ENCODE assay signal across 25 cellular contexts in the genomic region with DNA sequence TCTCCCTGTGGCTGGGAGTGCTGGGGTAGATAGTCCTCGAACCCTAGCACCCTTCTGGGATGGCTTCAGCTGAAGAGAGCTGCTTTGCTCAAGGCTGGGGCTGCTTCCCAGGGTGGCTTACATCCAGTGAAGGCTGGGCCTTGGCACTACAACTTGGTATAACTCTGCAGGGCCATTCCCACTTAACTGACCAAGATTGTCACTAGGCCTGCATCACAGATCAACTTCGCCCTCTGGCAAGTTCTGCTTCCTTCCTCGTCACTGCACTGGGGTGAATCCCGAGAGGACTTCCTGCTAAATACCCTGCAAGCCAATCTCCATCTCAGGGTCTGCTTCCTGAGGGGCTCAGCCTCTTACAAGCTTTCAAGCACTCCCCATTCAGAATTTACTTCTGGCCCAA.
DNase-seq lines count a peak whose midpoint lies in the region; ATAC-seq, FAIRE-seq and TF ChIP-seq lines count a peak whose summit lies in the region.
"Had no signal": no experiment of that assay in that cellular context is flagged by ENCODE, and none has a peak within 500 bp of the region (broad histone marks: within the 10 kb centered on the region; RNA-seq: fewer than 3 reads in every experiment).

No MANE protein-coding gene starts in this region.

- H4K20me1 ChIP-seq in HepG2 (ENCODE audit: insufficient read depth, low read length), result peaks cover 4% of the 10 kb centered on the region; the same call in 1 of the 2 replicates

- H3K4me1 ChIP-seq in right lobe of liver, result peaks cover 0 to 11% (median 0%) of the 10 kb centered on the region in 4 donors
- H3K4me1 ChIP-seq in HepG2 (ENCODE audit: insufficient read depth, low read length), result peaks cover 17% of the 10 kb centered on the region
- peaks cover 0 to 24% of the 10 kb centered on the region in 2 donors for H3K4me1 ChIP-seq in left lung
- peaks cover 10% of the 10 kb centered on the region for H3K4me1 ChIP-seq in HAP-1
- H3K4me1 ChIP-seq: breast epithelium, colonic mucosa had no signal

- no peak overlapping the region for H3K4me3 ChIP-seq in right lobe of liver
- no peak overlapping the region for H3K4me3 ChIP-seq in HepG2 (replicated peaks in 1 of 3; ENCODE audit: insufficient read depth in 1 of 3, low read depth in 2 of 3, low read length in 3 of 3)
- no peak overlapping the region for H3K4me3 ChIP-seq in dorsolateral prefrontal cortex
- H3K4me3 ChIP-seq in left lung, result no peak overlapping the region
- H3K4me3 ChIP-seq in HAP-1, result no peak overlapping the region
- H3K4me3 ChIP-seq: breast epithelium, colonic mucosa, transverse colon had no signal

- ATAC-seq in right lobe of liver, result peak; percentile 40 to 61 (median 54)
- no peak for ATAC-seq in HepG2
- ATAC-seq in left lung, result peak; percentile 22
- ATAC-seq in GM19455 (IDR thresholded peaks at IDR 0.05; ENCODE audit: unreplicated experiment), result no peak
- ATAC-seq: effector memory CD8-positive, alpha-beta T cell; esophagus mucosa; natural killer cell treated with Interleukin-12 subunit alpha and Interleukin-12 subunit beta and Interleukin-15 and Interleukin-18, amount 100 ng/mL, for 72 hours had no signal

- peaks cover 9% of the 10 kb centered on the region for H3K79me2 ChIP-seq in HepG2 (ENCODE audit: insufficient read depth, low read length)

- H3K9me3 ChIP-seq in right lobe of liver (no peaks in the 10 kb centered on the region), HepG2 (ENCODE audit: low read length) (no peaks in the 10 kb centered on the region), left lung (no peaks in the 10 kb centered on the region), HAP-1 (no peaks in the 10 kb centered on the region)
- H3K9me3 ChIP-seq: breast epithelium, colonic mucosa, transverse colon had no signal

- H3K36me3 ChIP-seq in right lobe of liver (no peaks in the 10 kb centered on the region), HepG2 (replicated peaks in 1 of 2; ENCODE audit: control insufficient read depth in 1 of 2, insufficient read depth in 2 of 2, low read length in 2 of 2) (no peaks in the 10 kb centered on the region), left lung (no peaks in the 10 kb centered on the region), HAP-1 (replicated peaks) (no peaks in the 10 kb centered on the region)
- H3K36me3 ChIP-seq: breast epithelium, colonic mucosa, transverse colon had no signal

- no peak for TF ChIP-seq RAD21 in HepG2 (CRISPR knock-in tag; IDR thresholded peaks at IDR 0.05)

- no peak for FAIRE-seq in HepG2 (lab: Jason Lieb, UNC)
- FAIRE-seq: GM18507 had no signal

- CTCF ChIA-PET in HepG2 (lab: Yijun Ruan, JAX; ENCODE audit: low intra/inter-chr PET ratio, low total read pairs), result no interaction called here

- in situ Hi-C loops in HepG2 (cut with HindIII; ENCODE audit: extremely low pct_ligation_motif_present, low pct_unique_long_range_greater_than_20kb), result no loop called here
- in situ Hi-C loops in HAP-1 (cut with MboI; ENCODE audit: low sequenced_read_pairs), result no loop called here

- no peak for DNase-seq in right lobe of liver
- DNase-seq in HepG2 (ENCODE audit: low spot score), result no peak
- no peak for DNase-seq in dorsolateral prefrontal cortex
- no peak for DNase-seq in left lung
- no peak for DNase-seq in NCI-H2227 (lab: John Stamatoyannopoulos, UW; ENCODE audit: unreplicated experiment)
- no peak for DNase-seq in medulla oblongata (ENCODE audit: extremely low spot score)
- no peak for DNase-seq in HAP-1 (ENCODE audit: low spot score in 2 of 2)
- DNase-seq: activated B cell treated with CpG ODN at 0.5 μM for 24 hours; activated CD4-positive, alpha-beta T cell treated with anti-CD3 and anti-CD28 coated beads, Interleukin-2, amount 50 U/mL, for 48 hours; activated CD8-positive, alpha-beta memory T cell treated with anti-CD3 and anti-CD28 coated beads, Interleukin-2, amount 50 U/mL, for 4 hours; activated naive CD4-positive, alpha-beta T cell treated with anti-CD3 and anti-CD28 coated beads, Interleukin-2, amount 10 ng/mL, durations not matched to agents 7 days and 5 days; colonic mucosa; DMS53; effector memory CD8-positive, alpha-beta T cell; foreskin fibroblast; NCI-H1436 treated with DMSO at 0.1 percent for 48 hours; NCI-H524; stimulated activated CD4-positive, alpha-beta T cell treated with anti-CD3 and anti-CD28 coated beads, Interleukin-2, amount 100 ng/mL, for 48 hours; transverse colon had no signal

- intact Hi-C loops in right lobe of liver (cut with DNase I), result no loop called here
- intact Hi-C loops in HepG2 (cut with micrococcal nuclease; ENCODE audit: unreplicated experiment), result no loop called here
- intact Hi-C loops in dorsolateral prefrontal cortex (cut with DNase I), result no loop called here
- intact Hi-C loops in left lung (cut with DNase I), result no loop called here

- TF ChIP-seq EP300 in HepG2 (IDR thresholded peaks at IDR 0.05; ENCODE audit: low read depth in 2 of 2, low read length in 2 of 2) (no peak), HepG2 (CRISPR knock-in tag; IDR thresholded peaks at IDR 0.05; ENCODE audit: borderline replicate concordance) (no peak)

- TF ChIP-seq CTCF in right lobe of liver (IDR thresholded peaks at IDR 0.05) (no peak), HepG2 (CRISPR knock-in tag; IDR thresholded peaks at IDR 0.05) (no peak), dorsolateral prefrontal cortex (IDR thresholded peaks at IDR 0.05 in 54 of 56, conservative IDR thresholded peaks at IDR 0.05 in 2 of 56; ENCODE audit: low read depth in 1 of 56, partially characterized antibody in 56 of 56) (no peak), left lung (IDR thresholded peaks at IDR 0.05) (no peak)

- H3K27ac ChIP-seq in right lobe of liver, result no peak overlapping the region
- H3K27ac ChIP-seq in HepG2 (ENCODE audit: extremely low read length, insufficient read depth, low read length), result no peak overlapping the region
- H3K27ac ChIP-seq in dorsolateral prefrontal cortex, result peak overlapping the region in 38 of 59 donors; percentile 1 to 73 (median 44)
- no peak overlapping the region for H3K27ac ChIP-seq in left lung
- H3K27ac ChIP-seq: colonic mucosa, KMS-11, transverse colon had no signal

- WGBS in right lobe of liver (ENCODE audit: insufficient coverage, low coverage, low lambda C conversion rate, missing lambda C conversion rate), result 42% methylated on average over 3 of the region's 4 CpGs
- WGBS in HepG2 (ENCODE audit: low lambda C conversion rate), result 94% methylated on average over 3 of the region's 4 CpGs

- H3K27me3 ChIP-seq in right lobe of liver (no peaks in the 10 kb centered on the region), HepG2 (ENCODE audit: control insufficient read depth in 1 of 2, insufficient read depth in 2 of 2, low read length in 2 of 2) (no peaks in the 10 kb centered on the region), dorsolateral prefrontal cortex (no peaks in the 10 kb centered on the region), left lung (no peaks in the 10 kb centered on the region), HAP-1 (ENCODE audit: low read depth) (no peaks in the 10 kb centered on the region)
- H3K27me3 ChIP-seq: breast epithelium, colonic mucosa, transverse colon had no signal

- POLR2A ChIA-PET in HepG2 (lab: Yijun Ruan, JAX), result no interaction called here

- no peak overlapping the region for H3K9ac ChIP-seq in HepG2 (ENCODE audit: insufficient read depth, low read depth, low read length)
- H3K9ac ChIP-seq: KMS-11 had no signal

- no peak overlapping the region for H2AFZ ChIP-seq in HepG2 (ENCODE audit: low read length)

- no peak overlapping the region for H3K4me2 ChIP-seq in HepG2 (ENCODE audit: low read depth, low read length)
- H3K4me2 ChIP-seq: KMS-11 had no signal

- TF ChIP-seq POLR2A in right lobe of liver (IDR thresholded peaks at IDR 0.05) (no peak), HepG2 (IDR thresholded peaks at IDR 0.05; ENCODE audit: insufficient read depth in 1 of 2, low read depth in 2 of 2, low read length in 2 of 2) (no peak)

- BruUV-seq in HepG2 (replicated peaks; lab: Mats Ljungman, UMichigan), result no TSS peak

TF ChIP-seq in HepG2, 621 proteins besides CTCF, POLR2A, EP300 and RAD21:
- TF ChIP-seq ZKSCAN5 (CRISPR knock-in tag; IDR thresholded peaks at IDR 0.05), result no peak
- TF ChIP-seq, protein P1, sequence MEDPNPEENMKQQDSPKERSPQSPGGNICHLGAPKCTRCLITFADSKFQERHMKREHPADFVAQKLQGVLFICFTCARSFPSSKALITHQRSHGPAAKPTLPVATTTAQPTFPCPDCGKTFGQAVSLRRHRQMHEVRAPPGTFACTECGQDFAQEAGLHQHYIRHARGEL (CRISPR knock-in tag; IDR thresholded peaks at IDR 0.05), result no peak
- no peak for TF ChIP-seq SIN3B (IDR thresholded peaks at IDR 0.05; ENCODE audit: low read length)
- no peak for TF ChIP-seq HMG20A (CRISPR knock-in tag; IDR thresholded peaks at IDR 0.05; ENCODE audit: borderline replicate concordance)
- TF ChIP-seq CEBPB (IDR thresholded peaks at IDR 0.05; ENCODE audit: borderline replicate concordance, low read depth, low read length), result no peak
- no peak for TF ChIP-seq SOX5 (CRISPR knock-in tag; IDR thresholded peaks at IDR 0.05; ENCODE audit: borderline replicate concordance)
- TF ChIP-seq MED1 (CRISPR knock-in tag; IDR thresholded peaks at IDR 0.05), result no peak
- no peak for TF ChIP-seq KLF11 (CRISPR knock-in tag; IDR thresholded peaks at IDR 0.05)
- no peak for TF ChIP-seq PCBP1 (IDR thresholded peaks at IDR 0.05; ENCODE audit: borderline replicate concordance, low read depth, low read length)
TF ChIP-seq in HepG2: peak in this region for 0.

Comparison
In these comparisons a context has a peak if more than half of its experiments do, and no peak if none do; other contexts are left out.
1. ATAC-seq: peak in right lobe of liver (4 of 4) and left lung (single experiment); none in HepG2 (single experiment) and GM19455 (single experiment).
2. H3K27ac ChIP-seq: peak in dorsolateral prefrontal cortex (38 of 59); none in right lobe of liver (0 of 3), HepG2 (single experiment) and left lung (0 of 2).